21 cellular contexts compared by ENCODE assay signal in the genomic region with DNA sequence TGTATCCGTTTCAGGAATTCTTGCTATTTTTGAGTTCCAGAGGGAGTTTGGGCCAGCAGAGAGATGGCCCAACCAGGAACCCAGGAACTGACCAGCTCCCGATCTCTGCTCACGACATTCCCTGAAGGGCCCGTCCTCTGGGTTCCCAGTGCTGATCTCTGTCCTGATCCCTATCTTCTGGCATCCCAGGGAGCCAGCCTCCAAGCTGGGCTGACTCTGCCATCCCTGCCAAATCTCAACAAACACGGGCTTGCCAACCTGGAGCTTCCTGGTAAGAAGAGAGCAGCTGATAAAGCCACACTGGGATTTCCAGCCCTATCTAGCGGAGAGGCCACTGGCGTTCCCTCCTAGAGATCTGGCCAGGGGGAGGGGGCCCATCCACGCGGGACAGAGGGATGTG. TPM values are rescaled to one million over a fixed set of nuclear protein-coding genes. Genes with fewer than 3 reads are reported as not detected.
A peak's percentile ranks its signal among the peaks of the same experiment; 100 is the strongest.
DNase-seq lines count a peak whose midpoint lies in the region; ATAC-seq and TF ChIP-seq lines count a peak whose summit lies in the region.
"Had no signal": no experiment of that assay in that cellular context is flagged by ENCODE, and none has a peak within 500 bp of the region (broad histone marks: within the 10 kb centered on the region; RNA-seq: fewer than 3 reads in every experiment).

No MANE protein-coding gene starts in this region.

- peaks cover 55% of the 10 kb centered on the region for H3K36me3 Mint-ChIP-seq in endodermal cell (ENCODE audit: low read depth)
- H3K36me3 Mint-ChIP-seq: CD14-positive monocyte had no signal

- WGBS in heart right ventricle, 2 donors = 40 to 43% methylated on average over 9 of the region's 9 CpGs
- WGBS in endodermal cell (ENCODE audit: insufficient coverage in 1 of 2, insufficient read length in 1 of 2), 2 experiments = 91 to 93% methylated on average over 9 of the region's 9 CpGs
- WGBS in spleen, 5 donors = 76 to 91% (median 87%) methylated on average over 9 of the region's 9 CpGs

- H3K27me3 ChIP-seq in heart right ventricle (no peaks in the 10 kb centered on the region), right atrium auricular region (no peaks in the 10 kb centered on the region), endodermal cell (ENCODE audit: control insufficient read depth, insufficient read depth, low read length, poor library complexity, severe bottlenecking) (no peaks in the 10 kb centered on the region), osteoblast (ENCODE audit: insufficient read depth, low read length) (no peaks in the 10 kb centered on the region), thoracic aorta (replicated peaks; ENCODE audit: insufficient read depth) (no peaks in the 10 kb centered on the region), spleen (replicated peaks in 1 of 7) (peaks cover 0 to 2% (median 0%) of the 10 kb centered on the region in 7 donors), brain microvascular endothelial cell (replicated peaks) (no peaks in the 10 kb centered on the region)

- no peaks in the 10 kb centered on the region for H3K27me3 Mint-ChIP-seq in endodermal cell (ENCODE audit: insufficient read depth)

- intact Hi-C loops in heart right ventricle (cut with DNase I) (loop anchor here in 1 of 10 donors (5.0 kb wide), 1 partner anchor 46 kb away; no protein-coding TSS in a partner anchor), spleen (cut with DNase I; ENCODE audit: low total_unique reads) (no loop called here)

- H3K4me3 ChIP-seq in heart right ventricle (no peak overlapping the region), right atrium auricular region (no peak overlapping the region), endodermal cell (ENCODE audit: low read length) (no peak overlapping the region), osteoblast (ENCODE audit: insufficient read depth, low read length) (no peak overlapping the region), thoracic aorta (peak overlapping the region; percentile 37), spleen (no peak overlapping the region), brain microvascular endothelial cell (ENCODE audit: low read depth, low read length) (no peak overlapping the region)
- H3K4me3 ChIP-seq: A549, GM23248, K562 had no signal

- peaks cover 2 to 76% (median 45%) of the 10 kb centered on the region in 9 donors for H3K4me1 ChIP-seq in heart right ventricle
- peaks cover 0 to 29% of the 10 kb centered on the region in 2 donors for H3K4me1 ChIP-seq in right atrium auricular region
- H3K4me1 ChIP-seq in endodermal cell (ENCODE audit: control insufficient read depth, insufficient read depth, low read length) = no peaks in the 10 kb centered on the region
- no peaks in the 10 kb centered on the region for H3K4me1 ChIP-seq in osteoblast (ENCODE audit: insufficient read depth, low read length)
- peaks cover 3 to 16% of the 10 kb centered on the region in 2 donors for H3K4me1 ChIP-seq in thoracic aorta (ENCODE audit: control insufficient read depth in 1 of 2, low read depth in 2 of 2)
- H3K4me1 ChIP-seq in spleen = no peaks in the 10 kb centered on the region
- H3K4me1 ChIP-seq: A549 had no signal

- no peaks in the 10 kb centered on the region for H3K9me3 ChIP-seq in heart right ventricle
- no peaks in the 10 kb centered on the region for H3K9me3 ChIP-seq in right atrium auricular region
- H3K9me3 ChIP-seq in endodermal cell (ENCODE audit: control insufficient read depth, low read length) = no peaks in the 10 kb centered on the region
- H3K9me3 ChIP-seq in osteoblast (ENCODE audit: low read depth, low read length) = no peaks in the 10 kb centered on the region
- no peaks in the 10 kb centered on the region for H3K9me3 ChIP-seq in thoracic aorta
- H3K9me3 ChIP-seq in spleen = no peaks in the 10 kb centered on the region
- H3K9me3 ChIP-seq: A549 had no signal

- H3K4me1 Mint-ChIP-seq in endodermal cell = no peaks in the 10 kb centered on the region
- H3K4me1 Mint-ChIP-seq: CD14-positive monocyte had no signal

- H3K79me2 ChIP-seq in osteoblast (ENCODE audit: insufficient read depth, low read length) = no peaks in the 10 kb centered on the region

- no peaks in the 10 kb centered on the region for H3K9me3 Mint-ChIP-seq in endodermal cell

- no peak overlapping the region for H2AFZ ChIP-seq in osteoblast (ENCODE audit: low read length)
- H2AFZ ChIP-seq: GM23248 had no signal

- H3K27ac ChIP-seq in heart right ventricle (peak overlapping the region in 6 of 10 donors; percentile 17 to 52 (median 24)), right atrium auricular region (peak overlapping the region in 1 of 2 donors; percentile 48), endodermal cell (ENCODE audit: low read depth, low read length) (no peak overlapping the region), osteoblast (ENCODE audit: low read depth, low read length) (no peak overlapping the region), thoracic aorta (peak overlapping the region; percentile 49 to 61), spleen (no peak overlapping the region), brain microvascular endothelial cell (no peak overlapping the region)
- H3K27ac ChIP-seq: A549, GM23248 had no signal

- in situ Hi-C loops in brain microvascular endothelial cell (cut with HindIII; ENCODE audit: low pct_ligation_motif_present, low sequenced_read_pairs) = no loop called here

- H3K4me3 Mint-ChIP-seq in endodermal cell = no peak overlapping the region

- TF ChIP-seq CTCF in heart right ventricle (IDR thresholded peaks at IDR 0.05) (no peak), right atrium auricular region (IDR thresholded peaks at IDR 0.05) (no peak), endodermal cell (conservative IDR thresholded peaks at IDR 0.05) (no peak), osteoblast (IDR thresholded peaks at IDR 0.05; ENCODE audit: extremely low read depth, low read depth, low read length) (no peak), thoracic aorta (IDR thresholded peaks at IDR 0.05) (no peak), spleen (IDR thresholded peaks at IDR 0.05 in 8 of 11, conservative IDR thresholded peaks at IDR 0.05 in 3 of 11) (no peak), brain microvascular endothelial cell (IDR thresholded peaks at IDR 0.05; ENCODE audit: low read depth, low read length, missing control alignments) (no peak)

- peak in 2 of 8 donors; percentile 13 to 27 for ATAC-seq in heart right ventricle
- ATAC-seq in thoracic aorta (ENCODE audit: insufficient number of reproducible peaks, low FRiP score, low read depth) = no peak
- no peak for ATAC-seq in HG03095 (IDR thresholded peaks at IDR 0.05; ENCODE audit: unreplicated experiment)
- ATAC-seq: A549, K562 had no signal

- H3K27ac Mint-ChIP-seq in endodermal cell = peak overlapping the region; percentile 72

- no peaks in the 10 kb centered on the region for H4K20me1 ChIP-seq in osteoblast (ENCODE audit: insufficient read depth, low read length)

- H3K4me2 ChIP-seq in osteoblast (ENCODE audit: insufficient read depth, low read length) = no peak overlapping the region
- H3K4me2 ChIP-seq: A549 had no signal

- H3K36me3 ChIP-seq in heart right ventricle (peaks cover 0 to 98% (median 25%) of the 10 kb centered on the region in 9 donors), right atrium auricular region (peaks cover 25% of the 10 kb centered on the region), endodermal cell (ENCODE audit: control insufficient read depth, insufficient read depth, low read length) (peaks cover 46% of the 10 kb centered on the region), osteoblast (ENCODE audit: insufficient read depth, low read length) (no peaks in the 10 kb centered on the region), thoracic aorta (peaks cover 9% of the 10 kb centered on the region), spleen (no peaks in the 10 kb centered on the region), brain microvascular endothelial cell (replicated peaks) (peaks cover 8% of the 10 kb centered on the region)

- no peak overlapping the region for H3K9ac ChIP-seq in endodermal cell (ENCODE audit: extremely low read depth, low read length, poor library complexity, severe bottlenecking)
- H3K9ac ChIP-seq: GM23248 had no signal

- TF ChIP-seq POLR2A in spleen (IDR thresholded peaks at IDR 0.05) = no peak

- no peak for DNase-seq in heart right ventricle
- DNase-seq in right atrium auricular region (ENCODE audit: low spot score) = no peak
- no peak for DNase-seq in endodermal cell
- peak; percentile 83 for DNase-seq in osteoblast (ENCODE audit: insufficient read length, low spot score, missing footprints)
- DNase-seq in thoracic aorta (ENCODE audit: low spot score) = no peak
- no peak for DNase-seq in spleen
- DNase-seq in brain microvascular endothelial cell = no peak
- DNase-seq: COR-L47; DMS79 treated with DMSO at 0.1 percent for 48 hours; GDM1; GM23248; NCI-H1048; NCI-H146; NCI-H345; NCI-H69; NK-92 treated with Interleukin-12 subunit alpha and Interleukin-12 subunit beta, amount 100 ng/mL, for 24 hours; OCI-M1 had no signal

RNA-seq across cellular contexts. Expression of a gene that starts 16.2 kb away (rescaled TPM):
- 10 to 100 TPM; 53.4 to 82.4 (median 69.4) TPM for total RNA-seq in heart right ventricle
- 100 to 1,000 TPM in 1 of 2 donors, 10 to 100 TPM in 1; 24.1 to 208 TPM for polyA plus RNA-seq in heart right ventricle
- 10 to 100 TPM; 39.4 to 40.0 TPM for total RNA-seq in right atrium auricular region
- 10 to 100 TPM; 39.5 to 49.1 TPM for total RNA-seq in endodermal cell
- 50.7 TPM for polyA plus RNA-seq in endodermal cell (2013, experiment 1 of 2)
- 41.7 TPM for polyA plus RNA-seq in endodermal cell (2013, experiment 2 of 2)
- 1.2 and 2.5 TPM in 2 replicates for total RNA-seq in osteoblast
- 10 to 100 TPM in 1 of 2 donors, 1 to 10 TPM in 1; 9.6 to 16.1 TPM for total RNA-seq in thoracic aorta
- total RNA-seq in spleen = 1 to 10 TPM; 4.0 to 8.6 (median 7.2) TPM
- polyA plus RNA-seq in spleen = 1 to 10 TPM; 5.1 to 6.5 (median 5.8) TPM
- total RNA-seq: GM23248 had no signal

Comparison
In these comparisons a context has a peak if more than half of its experiments do, and no peak if none do; other contexts are left out.
1. H3K27ac ChIP-seq: peak in heart right ventricle (6 of 10) and thoracic aorta (2 of 2); none in endodermal cell (single experiment), osteoblast (single experiment), spleen (0 of 8) and brain microvascular endothelial cell (single experiment).